In the genomic region with DNA sequence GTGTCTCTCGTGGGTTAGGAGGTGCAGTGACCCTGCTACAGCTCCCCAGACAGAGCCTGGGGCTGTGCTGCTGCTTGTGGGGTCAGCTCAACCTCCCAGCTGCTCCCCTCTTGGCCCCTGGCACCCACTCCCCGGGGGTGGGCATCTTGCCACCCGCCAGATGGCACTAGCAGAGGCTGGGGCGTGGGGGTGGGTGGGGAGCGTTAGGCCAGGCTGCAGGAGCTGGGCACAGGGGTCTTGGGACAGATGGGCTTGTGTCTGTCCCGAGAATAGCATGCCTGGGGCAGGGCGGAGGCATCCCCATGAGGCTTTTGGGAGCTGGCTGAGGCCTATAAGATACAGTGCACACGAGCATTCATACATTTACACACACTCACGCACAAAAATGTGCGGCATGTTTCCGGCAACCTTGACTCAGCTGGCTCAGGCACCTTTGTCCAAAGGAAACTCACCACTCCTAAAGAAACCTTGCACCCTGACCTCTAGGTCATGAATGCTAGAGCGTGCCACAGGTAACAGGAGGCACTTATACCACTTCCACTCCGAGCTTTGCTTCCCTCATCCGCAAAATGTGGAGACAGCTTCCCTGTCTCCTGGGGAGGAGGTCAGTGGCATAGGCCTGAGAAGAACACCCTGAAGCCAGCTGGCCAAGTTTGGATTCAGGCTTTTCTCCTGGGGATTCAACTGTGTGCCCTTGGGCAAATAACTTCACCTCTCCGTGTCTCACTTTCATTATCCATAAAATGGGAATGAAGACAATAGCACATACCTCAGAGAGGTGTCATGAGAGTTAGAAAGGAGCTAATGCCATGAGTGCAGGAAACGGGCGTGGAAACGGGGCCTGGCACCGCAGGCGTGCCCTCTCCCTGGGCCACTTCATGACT, we compare ENCODE assay signal across 24 cellular contexts.
DNase-seq lines count a peak whose midpoint lies in the region; ATAC-seq, FAIRE-seq and TF ChIP-seq lines count a peak whose summit lies in the region.
"Had no signal": no experiment of that assay in that cellular context is flagged by ENCODE, and none has a peak within 500 bp of the region (broad histone marks: within the 10 kb centered on the region; RNA-seq: fewer than 3 reads in every experiment).

No MANE protein-coding gene starts in this region.

- H2AFZ ChIP-seq in neuronal stem cell (ENCODE audit: low read length): no peak overlapping the region

- FAIRE-seq in bronchial epithelial cell (lab: Jason Lieb, UNC): no peak
- FAIRE-seq: colon, endometrium, H54, RCC 7860 had no signal

- no peak overlapping the region for H2BK15ac ChIP-seq in neuronal stem cell (ENCODE audit: low read length)

- no peak overlapping the region for H3K23ac ChIP-seq in neuronal stem cell (ENCODE audit: low read depth, low read length, poor library complexity)

- no peak overlapping the region for H2BK120ac ChIP-seq in neuronal stem cell (ENCODE audit: low read depth, low read length)

- no peak for TF ChIP-seq CTCF in bronchial epithelial cell (IDR thresholded peaks at IDR 0.05; ENCODE audit: insufficient read depth, low read length, severe bottlenecking)

- peak overlapping the region; percentile 24 for H3K18ac ChIP-seq in neuronal stem cell (ENCODE audit: low read length)

- H4K8ac ChIP-seq in neuronal stem cell (ENCODE audit: low read depth, low read length): no peak overlapping the region

- H3K4me3 ChIP-seq in bronchial epithelial cell (ENCODE audit: low read depth, low read length) (no peak overlapping the region), neuronal stem cell (ENCODE audit: low read length in 2 of 2) (no peak overlapping the region)
- H3K4me3 ChIP-seq: skin epidermis had no signal

- H3K27me3 ChIP-seq in bronchial epithelial cell (ENCODE audit: control insufficient read depth, insufficient read depth, low read length) (no peaks in the 10 kb centered on the region), neuronal stem cell (ENCODE audit: control insufficient read depth in 3 of 3, insufficient read depth in 3 of 3, low read depth in 1 of 3, low read length in 3 of 3) (peaks cover 0 to 22% (median 0%) of the 10 kb centered on the region in 3 experiments)
- H3K27me3 ChIP-seq: brain microvascular endothelial cell had no signal

- ATAC-seq in HG02798 (IDR thresholded peaks at IDR 0.05; ENCODE audit: poor library complexity, unreplicated experiment) (no peak), GM18498 (IDR thresholded peaks at IDR 0.05; ENCODE audit: unreplicated experiment) (no peak), HG02852 (IDR thresholded peaks at IDR 0.05; ENCODE audit: unreplicated experiment) (no peak)
- ATAC-seq: activated CD4-positive, alpha-beta T cell treated with anti-CD3 and anti-CD28 coated beads for 36 hours; activated T-cell treated with anti-CD3 and anti-CD28 coated beads, Interleukin-2, amount 50 U/mL, for 4 hours had no signal

- H2BK5ac ChIP-seq in neuronal stem cell (ENCODE audit: low read length): no peak overlapping the region

- no peaks in the 10 kb centered on the region for H3K79me1 ChIP-seq in neuronal stem cell (ENCODE audit: low read depth, low read length)

- no CpG with 5 or more reads among the region's 20 CpGs for WGBS in neuronal stem cell (ENCODE audit: extremely low coverage in 2 of 2, insufficient read length in 2 of 2, insufficient replicate concordance in 1 of 2), 2 donors

- H3K14ac ChIP-seq in neuronal stem cell (ENCODE audit: low read length): no peak overlapping the region

- no peak overlapping the region for H2BK12ac ChIP-seq in neuronal stem cell (ENCODE audit: low read length)

- no peak overlapping the region for H3K9ac ChIP-seq in neuronal stem cell (ENCODE audit: low read depth, low read length, poor library complexity)

- no peaks in the 10 kb centered on the region for H3K9me3 ChIP-seq in neuronal stem cell (replicated peaks in 1 of 2; ENCODE audit: control insufficient read depth in 2 of 2, insufficient read depth in 1 of 2, low read depth in 1 of 2, low read length in 2 of 2)
- H3K9me3 ChIP-seq: neutrophil had no signal

- H3K4ac ChIP-seq in neuronal stem cell (ENCODE audit: low read length): no peak overlapping the region

- H2AK5ac ChIP-seq in neuronal stem cell (ENCODE audit: low read depth, low read length): peak overlapping the region; percentile 60

- H4K91ac ChIP-seq in neuronal stem cell (ENCODE audit: low read depth, low read length, poor library complexity): no peak overlapping the region

- peak; percentile 68 for DNase-seq in HPDE6-E6E7 (ENCODE audit: extremely low spot score)
- DNase-seq in NCI-H226: peak; percentile 78
- peak; percentile 75 for DNase-seq in bronchial epithelial cell (ENCODE audit: low read depth)
- no peak for DNase-seq in neuronal stem cell (ENCODE audit: low spot score)
- no peak for DNase-seq in NCI-H2029 treated with DMSO at 0.1 percent for 48 hours (lab: John Stamatoyannopoulos, UW)
- DNase-seq: activated CD4-positive, alpha-beta T cell treated with anti-CD3 and anti-CD28 coated beads for 36 hours; activated T-cell treated with anti-CD3 and anti-CD28 coated beads, Interleukin-2, amount 50 U/mL, for 4 hours; brain microvascular endothelial cell; DMS153; GF-D8; kidney glomerular epithelial cell; NCI-H1092 treated with DMSO at 0.1 percent for 48 hours; NCI-H2081 treated with DMSO at 0.1 percent for 48 hours; NK-92 treated with Interleukin-12 subunit alpha and Interleukin-12 subunit beta, amount 100 ng/mL, for 24 hours; stimulated activated CD4-positive, alpha-beta T cell treated with anti-CD3 and anti-CD28 coated beads, Interleukin-2, amount 100 ng/mL, for 24 hours had no signal

- no peak overlapping the region for H3K27ac ChIP-seq in neuronal stem cell (replicated peaks; ENCODE audit: low read length)
- H3K27ac ChIP-seq: brain microvascular endothelial cell, neutrophil, skin epidermis had no signal

- H3K4me2 ChIP-seq in neuronal stem cell (ENCODE audit: insufficient read depth, low read length, poor library complexity, severe bottlenecking): no peak overlapping the region

- H3K36me3 ChIP-seq in bronchial epithelial cell (ENCODE audit: control insufficient read depth, insufficient read depth, low read length): no peaks in the 10 kb centered on the region
- H3K36me3 ChIP-seq in neuronal stem cell (replicated peaks in 1 of 2; ENCODE audit: control insufficient read depth in 2 of 2, insufficient read depth in 2 of 2, low read length in 2 of 2): no peaks in the 10 kb centered on the region
- H3K36me3 ChIP-seq: brain microvascular endothelial cell, neutrophil had no signal

- H3K4me1 ChIP-seq in neuronal stem cell (ENCODE audit: control insufficient read depth in 2 of 2, insufficient read depth in 1 of 2, low read depth in 1 of 2, low read length in 2 of 2): peaks cover 0 to 2% of the 10 kb centered on the region in 2 donors

Comparison
In these comparisons a context has a peak if more than half of its experiments do, and no peak if none do; other contexts are left out.
1. DNase-seq: peak in HPDE6-E6E7 (single experiment), NCI-H226 (single experiment) and bronchial epithelial cell (single experiment); none in neuronal stem cell (single experiment) and NCI-H2029 treated with DMSO at 0.1 percent for 48 hours (single experiment).